16 cellular contexts compared by ENCODE assay signal in the genomic region with DNA sequence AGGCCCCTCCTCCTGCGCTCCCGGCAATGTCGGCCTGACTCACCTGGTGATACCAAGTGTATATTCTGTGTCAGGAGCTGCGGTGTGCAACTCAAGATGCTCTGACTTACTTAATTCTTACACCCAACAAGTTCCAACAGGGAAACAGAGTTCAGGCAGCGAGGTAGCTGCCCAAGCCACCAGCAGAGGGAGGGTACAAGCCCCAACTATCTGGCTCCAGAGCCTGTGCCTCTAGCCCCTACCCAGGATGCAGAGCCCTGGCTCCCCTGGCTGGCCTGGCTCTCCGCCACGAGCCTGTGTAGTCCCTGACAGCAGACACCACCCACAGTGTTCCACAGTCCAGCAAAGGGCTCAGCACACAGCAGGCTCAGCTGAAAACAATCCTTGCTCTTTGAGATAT. TPM values are rescaled to one million over a fixed set of nuclear protein-coding genes. Genes with fewer than 3 reads are reported as not detected.
A peak's percentile ranks its signal among the peaks of the same experiment; 100 is the strongest.
DNase-seq lines count a peak whose midpoint lies in the region; ATAC-seq, FAIRE-seq and TF ChIP-seq lines count a peak whose summit lies in the region.
"Had no signal": no experiment of that assay in that cellular context is flagged by ENCODE, and none has a peak within 500 bp of the region (broad histone marks: within the 10 kb centered on the region; RNA-seq: fewer than 3 reads in every experiment).

No MANE protein-coding gene starts in this region.

- H3K4me3 ChIP-seq in NB4 (ENCODE audit: low read depth, low read length) (no peak overlapping the region), astrocyte (ENCODE audit: insufficient read depth, low read depth, low read length) (no peak overlapping the region)

- H3K27ac Mint-ChIP-seq in astrocyte (ENCODE audit: unreplicated experiment) = no peak overlapping the region
- H3K27ac Mint-ChIP-seq: activated naive CD4-positive, alpha-beta T cell treated with anti-CD3 and anti-CD28 coated beads, Interleukin-2, amount 10 ng/mL, durations not matched to agents 7 days and 5 days; B cell had no signal

- no peak overlapping the region for H3K9ac ChIP-seq in astrocyte (ENCODE audit: low read length)

- no peak overlapping the region for H3K4me2 ChIP-seq in astrocyte (ENCODE audit: low read length)

- no peak overlapping the region for H2AFZ ChIP-seq in astrocyte (ENCODE audit: low read depth, low read length)

- FAIRE-seq in astrocyte (lab: Jason Lieb, UNC) (no peak), frontal cortex (lab: Jason Lieb, UNC) (no peak)
- FAIRE-seq: islet of Langerhans had no signal

- H3K4me3 Mint-ChIP-seq in astrocyte (ENCODE audit: unreplicated experiment) = no peak overlapping the region
- H3K4me3 Mint-ChIP-seq: activated naive CD4-positive, alpha-beta T cell treated with anti-CD3 and anti-CD28 coated beads, Interleukin-2, amount 10 ng/mL, durations not matched to agents 7 days and 5 days; B cell had no signal

- no peaks in the 10 kb centered on the region for H3K9me3 Mint-ChIP-seq in astrocyte (ENCODE audit: unreplicated experiment)
- H3K9me3 Mint-ChIP-seq: activated naive CD4-positive, alpha-beta T cell treated with anti-CD3 and anti-CD28 coated beads, Interleukin-2, amount 10 ng/mL, durations not matched to agents 7 days and 5 days had no signal

- no peak for TF ChIP-seq POLR2A in NB4 (IDR thresholded peaks at IDR 0.05; ENCODE audit: extremely low read depth, insufficient read length)

- ATAC-seq in left ventricle myocardium superior = peak; percentile 84
- ATAC-seq in stimulated activated naive CD8-positive, alpha-beta T cell treated with anti-CD3 and anti-CD28 coated beads, Interleukin-15, Interleukin-2, amounts not matched to agents 100 U/mL and 50 U/mL, for 24 hours = no peak
- no peak for ATAC-seq in HG02642 (IDR thresholded peaks at IDR 0.05; ENCODE audit: poor library complexity, unreplicated experiment)

- H3K4me1 Mint-ChIP-seq in astrocyte (ENCODE audit: low read depth, unreplicated experiment) = peaks cover 7% of the 10 kb centered on the region
- H3K4me1 Mint-ChIP-seq: activated naive CD4-positive, alpha-beta T cell treated with anti-CD3 and anti-CD28 coated beads, Interleukin-2, amount 10 ng/mL, durations not matched to agents 7 days and 5 days; B cell had no signal

- DNase-seq in EH (ENCODE audit: low read depth) (peak; percentile 19), NB4 (ENCODE audit: low read depth) (no peak), astrocyte (ENCODE audit: low read depth) (peak; percentile 22), left ventricle myocardium superior (peak; percentile 64), DMS53 treated with DMSO at 0.1 percent for 48 hours (lab: John Stamatoyannopoulos, UW; ENCODE audit: unreplicated experiment) (no peak), frontal cortex (ENCODE audit: low spot score in 2 of 2) (no peak)
- DNase-seq in stimulated activated naive CD8-positive, alpha-beta T cell treated with anti-CD3 and anti-CD28 coated beads, Interleukin-15, Interleukin-2, amounts not matched to agents 100 U/mL and 50 U/mL, for 24 hours = no peak
- DNase-seq: activated naive CD4-positive, alpha-beta T cell treated with anti-CD3 and anti-CD28 coated beads, Interleukin-2, amount 10 ng/mL, durations not matched to agents 7 days and 5 days; cortex of kidney; GDM1; Karpas-422; retina had no signal

- TF ChIP-seq CTCF in NB4 (IDR thresholded peaks at IDR 0.05; ENCODE audit: low read depth, low read length) (peak; percentile 9), astrocyte (IDR thresholded peaks at IDR 0.05; ENCODE audit: insufficient read depth, low read depth, low read length) (no peak)

- H3K4me1 ChIP-seq in astrocyte (ENCODE audit: insufficient read depth, low read length) = peaks cover 16% of the 10 kb centered on the region

- peaks cover 52% of the 10 kb centered on the region for H3K27me3 Mint-ChIP-seq in astrocyte (ENCODE audit: low read depth, unreplicated experiment)
- H3K27me3 Mint-ChIP-seq: B cell had no signal

- intact Hi-C loops in left ventricle myocardium superior (cut with micrococcal nuclease) = no loop called here

- no peaks in the 10 kb centered on the region for H3K79me2 ChIP-seq in astrocyte (ENCODE audit: insufficient read depth, low read length)

- peaks cover 2% of the 10 kb centered on the region for H3K36me3 Mint-ChIP-seq in astrocyte (ENCODE audit: low read depth, unreplicated experiment)
- H3K36me3 Mint-ChIP-seq: activated naive CD4-positive, alpha-beta T cell treated with anti-CD3 and anti-CD28 coated beads, Interleukin-2, amount 10 ng/mL, durations not matched to agents 7 days and 5 days had no signal

- H3K36me3 ChIP-seq in astrocyte (ENCODE audit: insufficient read depth, low read length) = no peaks in the 10 kb centered on the region

- no peak overlapping the region for H3K27ac ChIP-seq in astrocyte (ENCODE audit: low read depth, low read length)

- H3K9me3 ChIP-seq in astrocyte (ENCODE audit: insufficient read depth, low read depth, low read length) = no peaks in the 10 kb centered on the region

- H3K27me3 ChIP-seq in astrocyte (ENCODE audit: insufficient read depth, low read length) = no peaks in the 10 kb centered on the region

- no peaks in the 10 kb centered on the region for H4K20me1 ChIP-seq in astrocyte (ENCODE audit: insufficient read depth, low read length)

RNA-seq across cellular contexts. Expression of a gene that starts 34.9 kb away (rescaled TPM):
- total RNA-seq in astrocyte (not detected in 2 replicates), left ventricle myocardium superior (not detected), frontal cortex (under 0.01 TPM)
- total RNA-seq: NCI-H460 had no signal

RNA-seq across cellular contexts. Expression of a gene that starts 53.7 kb away (rescaled TPM):
- total RNA-seq in astrocyte (35.5 and 43.0 TPM in 2 replicates), left ventricle myocardium superior (5.2 TPM), frontal cortex (13.0 TPM)

Comparison
In these comparisons a context has a peak if more than half of its experiments do, and no peak if none do; other contexts are left out.
1. DNase-seq: peak in EH (single experiment), astrocyte (single experiment) and left ventricle myocardium superior (single experiment); none in NB4 (single experiment), stimulated activated naive CD8-positive, alpha-beta T cell treated with anti-CD3 and anti-CD28 coated beads, Interleukin-15, Interleukin-2, amounts not matched to agents 100 U/mL and 50 U/mL, for 24 hours (single experiment), DMS53 treated with DMSO at 0.1 percent for 48 hours (single experiment) and frontal cortex (0 of 2).